Comparison of ENCODE assay signal across 12 cellular contexts in the genomic region with DNA sequence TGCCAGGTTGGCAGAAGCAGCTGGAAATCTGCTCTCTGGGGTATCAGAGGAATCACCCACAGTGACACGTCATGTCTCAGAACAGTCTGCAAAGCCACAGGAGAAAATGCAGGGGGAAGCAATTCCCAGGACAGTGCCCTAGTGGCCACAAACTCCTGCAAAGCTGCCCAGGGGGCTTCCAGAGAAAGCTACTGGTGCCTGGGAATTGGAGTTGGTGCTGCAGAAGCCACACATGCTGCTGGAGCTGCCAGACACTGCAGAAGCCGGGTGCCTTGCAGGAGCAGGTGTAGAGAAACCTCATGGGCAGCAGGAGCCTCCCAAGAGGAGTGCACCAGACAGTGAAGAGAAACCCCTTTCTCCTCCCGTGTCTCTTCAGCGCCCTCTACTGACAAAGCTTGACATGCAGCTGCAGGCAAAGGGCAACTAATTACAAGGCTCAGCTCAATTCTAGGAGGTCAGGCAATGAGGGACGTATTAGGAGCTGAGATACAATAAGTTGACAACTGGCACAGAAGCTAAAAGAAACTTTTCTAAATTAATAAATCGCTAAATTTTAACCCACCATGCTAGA. TPM values are rescaled to one million over a fixed set of nuclear protein-coding genes. Genes with fewer than 3 reads are reported as not detected.
DNase-seq lines count a peak whose midpoint lies in the region; ATAC-seq and TF ChIP-seq lines count a peak whose summit lies in the region.
"Had no signal": no experiment of that assay in that cellular context is flagged by ENCODE, and none has a peak within 500 bp of the region (broad histone marks: within the 10 kb centered on the region; RNA-seq: fewer than 3 reads in every experiment).

No MANE protein-coding gene starts in this region.

- H3K9me3 Mint-ChIP-seq in activated T-helper 17 cell treated with anti-CD3 and anti-CD28 coated beads, Interleukin-2, amount 50 U/mL, for 72 hours = no peaks in the 10 kb centered on the region

- H3K9ac ChIP-seq in SK-N-SH = no peak overlapping the region

- peaks cover 3% of the 10 kb centered on the region for H3K27me3 Mint-ChIP-seq in activated T-helper 17 cell treated with anti-CD3 and anti-CD28 coated beads, Interleukin-2, amount 50 U/mL, for 72 hours

- no peaks in the 10 kb centered on the region for H3K36me3 Mint-ChIP-seq in activated T-helper 17 cell treated with anti-CD3 and anti-CD28 coated beads, Interleukin-2, amount 50 U/mL, for 72 hours (ENCODE audit: low read depth)
- H3K36me3 Mint-ChIP-seq: activated naive CD8-positive, alpha-beta T cell; CD8-positive, alpha-beta memory T cell had no signal

- H3K27ac Mint-ChIP-seq in activated T-helper 17 cell treated with anti-CD3 and anti-CD28 coated beads, Interleukin-2, amount 50 U/mL, for 72 hours = no peak overlapping the region
- H3K27ac Mint-ChIP-seq: activated naive CD8-positive, alpha-beta T cell; CD8-positive, alpha-beta memory T cell had no signal

- POLR2A ChIA-PET in SK-N-SH (lab: Yijun Ruan, JAX) = no interaction called here

- ATAC-seq in SK-N-SH treated with all-trans-retinoic acid at 6 μM for 48 hours (no peak), GM18909 (IDR thresholded peaks at IDR 0.05; ENCODE audit: poor library complexity, unreplicated experiment) (no peak), HG03025 (IDR thresholded peaks at IDR 0.05; ENCODE audit: low FRiP score, unreplicated experiment) (no peak), HG02763 (IDR thresholded peaks at IDR 0.05; ENCODE audit: unreplicated experiment) (no peak)
- peak; percentile 26 for ATAC-seq in activated T-helper 17 cell treated with anti-CD3 and anti-CD28 coated beads, Interleukin-2, amount 50 U/mL, for 72 hours (replicated peaks)
- ATAC-seq: right cardiac atrium had no signal

- H3K4me2 ChIP-seq in SK-N-SH = no peak overlapping the region

- H3K36me3 ChIP-seq in SK-N-SH (replicated peaks in 1 of 2; ENCODE audit: control insufficient read depth in 1 of 2, insufficient read depth in 2 of 2, low read length in 1 of 2) = no peaks in the 10 kb centered on the region
- H3K36me3 ChIP-seq: thoracic aorta had no signal

- TF ChIP-seq RAD21 in SK-N-SH (IDR thresholded peaks at IDR 0.05; ENCODE audit: low read length) = no peak

- H3K27me3 ChIP-seq in SK-N-SH (ENCODE audit: insufficient read depth) = peaks cover 10% of the 10 kb centered on the region; the same call in 1 of the 2 replicates

- no peak for DNase-seq in SK-N-SH
- peak; percentile 58 to 63 for DNase-seq in Kasumi-1 (lab: John Stamatoyannopoulos, UW)
- DNase-seq in posterior vena cava (ENCODE audit: low spot score) = peak; percentile 26
- DNase-seq: CD8-positive, alpha-beta memory T cell; right cardiac atrium had no signal

- no peaks in the 10 kb centered on the region; a peak in 1 of 4 replicates for H3K4me1 ChIP-seq in SK-N-SH (ENCODE audit: control insufficient read depth in 1 of 2, insufficient read depth in 2 of 2, low read depth in 1 of 2, low read length in 1 of 2)

- no peaks in the 10 kb centered on the region for H3K9me2 ChIP-seq in SK-N-SH

- no peak overlapping the region for H3K27ac ChIP-seq in SK-N-SH (ENCODE audit: low read depth in 2 of 2, low read length in 1 of 2)
- H3K27ac ChIP-seq: thoracic aorta had no signal

- CTCF ChIA-PET in SK-N-SH (lab: Yijun Ruan, JAX) = interaction anchor here (0.9 to 9.1 kb wide), 26 partner anchors 10 to 196 kb away, joined by 3 to 97 read pairs (median 4); partner anchors contain the start of genes GBX1 and NUB1

- H3F3A ChIP-seq in SK-N-SH (replicated peaks; ENCODE audit: insufficient read depth) = peaks cover 3% of the 10 kb centered on the region

- peak; percentile 41 for TF ChIP-seq CTCF in SK-N-SH (IDR thresholded peaks at IDR 0.05)

- TF ChIP-seq EP300 in SK-N-SH (IDR thresholded peaks at IDR 0.05; ENCODE audit: borderline replicate concordance in 1 of 2, low read depth in 1 of 2, low read length in 1 of 2) = no peak

- H3K4me3 Mint-ChIP-seq in activated T-helper 17 cell treated with anti-CD3 and anti-CD28 coated beads, Interleukin-2, amount 50 U/mL, for 72 hours = no peak overlapping the region
- H3K4me3 Mint-ChIP-seq: activated naive CD8-positive, alpha-beta T cell; CD8-positive, alpha-beta memory T cell had no signal

- no peaks in the 10 kb centered on the region for H3K79me2 ChIP-seq in SK-N-SH (ENCODE audit: insufficient read depth)

- 56% methylated on average over 6 of the region's 6 CpGs for WGBS in SK-N-SH (ENCODE audit: low lambda C conversion rate)

- no peaks in the 10 kb centered on the region for H4K20me1 ChIP-seq in SK-N-SH (ENCODE audit: insufficient read depth)

- H3K9me3 ChIP-seq in SK-N-SH = no peaks in the 10 kb centered on the region; the same call in 1 of the 2 replicates

- no peak overlapping the region for H2AFZ ChIP-seq in SK-N-SH (ENCODE audit: low read depth)

- no peaks in the 10 kb centered on the region for H3K4me1 Mint-ChIP-seq in activated T-helper 17 cell treated with anti-CD3 and anti-CD28 coated beads, Interleukin-2, amount 50 U/mL, for 72 hours

- H3K4me3 ChIP-seq in SK-N-SH (ENCODE audit: low read depth in 2 of 2, low read length in 1 of 2) = no peak overlapping the region
- H3K4me3 ChIP-seq: thoracic aorta had no signal

- intact Hi-C loops in posterior vena cava (cut with DNase I) = no loop called here

TF ChIP-seq in SK-N-SH, 30 proteins besides CTCF, POLR2A, EP300 and RAD21 (continues in another document):
- TF ChIP-seq EZH2phosphoT487 (IDR thresholded peaks at IDR 0.05; ENCODE audit: borderline replicate concordance, low read depth) (no peak), TEAD4 (IDR thresholded peaks at IDR 0.05; ENCODE audit: borderline replicate concordance, insufficient read depth) (no peak), ZBTB33 (IDR thresholded peaks at IDR 0.05; ENCODE audit: borderline replicate concordance, low read depth) (no peak), GABPA (IDR thresholded peaks at IDR 0.05; ENCODE audit: low read depth) (no peak), YY1 (IDR thresholded peaks at IDR 0.05; ENCODE audit: low read depth) (no peak), FOXJ3 (CRISPR knock-in tag; IDR thresholded peaks at IDR 0.05) (no peak), RFX5 (IDR thresholded peaks at IDR 0.05; ENCODE audit: low read length) (no peak), GATA2 (CRISPR knock-in tag; IDR thresholded peaks at IDR 0.05) (no peak)

TF ChIP-seq in SK-N-SH treated with all-trans-retinoic acid at 6 μM for 48 hours, 23 proteins besides CTCF, POLR2A, EP300 and RAD21 (continues in another document):
- TF ChIP-seq GLIS3 (CRISPR knock-in tag; IDR thresholded peaks at IDR 0.05) (no peak), TSHZ2 (CRISPR knock-in tag; IDR thresholded peaks at IDR 0.05) (no peak), PPARA (CRISPR knock-in tag; IDR thresholded peaks at IDR 0.05; ENCODE audit: borderline replicate concordance) (no peak), ESRRG (CRISPR knock-in tag; IDR thresholded peaks at IDR 0.05) (no peak), CREB5 (CRISPR knock-in tag; IDR thresholded peaks at IDR 0.05; ENCODE audit: low read depth) (no peak)

RNA-seq across cellular contexts. Expression of gene NUB1, which starts 30.2 kb away (rescaled TPM):
- polyA plus RNA-seq in SK-N-SH (2012; rRNA removed) = 54.0 and 56.6 TPM in 2 replicates
- 57.7 and 66.5 TPM in 2 replicates for polyA plus RNA-seq in SK-N-SH (2012; cell fraction: cytosol; rRNA removed)
- 47.8 and 62.1 TPM in 2 replicates for polyA plus RNA-seq in SK-N-SH (2012; cell fraction: nucleus; rRNA removed)
- 10 to 100 TPM; 36.9 to 70.3 TPM for total RNA-seq in activated T-helper 17 cell treated with anti-CD3 and anti-CD28 coated beads, Interleukin-2, amount 50 U/mL, for 72 hours
- total RNA-seq in posterior vena cava = 10 to 100 TPM; 33.0 to 37.9 TPM
